7 cellular contexts compared by ENCODE assay signal in the genomic region with DNA sequence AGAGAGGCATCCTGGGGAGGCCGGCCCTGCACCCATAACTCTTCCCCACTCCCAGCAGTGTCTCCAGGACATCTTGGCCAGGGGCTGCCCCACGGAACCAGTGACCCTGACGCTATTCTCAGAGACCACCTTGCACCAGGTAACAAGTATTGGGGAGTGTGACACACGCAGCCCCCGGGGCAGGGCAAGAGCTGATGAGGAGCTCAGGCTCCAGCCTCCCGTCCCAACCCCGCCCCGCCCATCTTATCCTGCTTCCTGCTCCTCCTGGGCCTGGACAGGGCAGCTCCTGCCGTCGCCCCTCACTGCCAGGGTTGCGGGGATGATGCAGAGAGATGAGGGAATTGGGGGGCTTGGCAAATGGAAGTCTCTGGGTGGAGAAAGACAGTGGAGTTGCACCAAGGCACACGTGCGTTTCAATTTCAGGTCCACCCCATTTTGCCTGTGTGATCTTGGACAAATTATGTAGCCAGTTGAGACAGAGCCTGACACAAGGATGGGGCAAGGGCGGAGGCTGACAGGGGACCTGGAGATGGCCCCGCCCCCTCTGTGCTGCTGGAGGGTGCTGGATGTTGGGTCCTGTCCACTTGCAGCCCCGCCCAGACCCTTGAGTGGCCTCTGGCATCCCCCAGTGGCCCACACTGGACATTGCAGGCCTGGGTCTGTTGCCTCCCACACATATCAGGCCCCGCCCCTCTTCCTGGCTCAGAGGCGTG. TPM values are rescaled to one million over a fixed set of nuclear protein-coding genes. Genes with fewer than 3 reads are reported as not detected.
DNase-seq lines count a peak whose midpoint lies in the region; ATAC-seq and TF ChIP-seq lines count a peak whose summit lies in the region.

No MANE protein-coding gene starts in this region.

- H3K4me3 ChIP-seq in fibroblast of mammary gland (ENCODE audit: control insufficient read depth, low read depth, low read length) (no peak overlapping the region), thyroid gland (replicated peaks in 1 of 3) (no peak overlapping the region)

- H3K36me3 ChIP-seq in thyroid gland = no peaks in the 10 kb centered on the region

- intact Hi-C loops in thyroid gland (cut with DNase I) = no loop called here

- H3K4me1 Mint-ChIP-seq in natural killer cell treated with Interleukin-12 subunit alpha and Interleukin-12 subunit beta and Interleukin-15 and Interleukin-18, amount 100 ng/mL, for 72 hours (ENCODE audit: low read depth in 2 of 2) = peaks cover 0 to 4% of the 10 kb centered on the region in 2 donors

- peak; percentile 93 for TF ChIP-seq CTCF in fibroblast of mammary gland (conservative IDR thresholded peaks at IDR 0.05; ENCODE audit: control insufficient read depth, insufficient read depth, low read depth, low read length)
- peak; percentile 96 to 100 (median 98) for TF ChIP-seq CTCF in thyroid gland (IDR thresholded peaks at IDR 0.05)

- H3K9me3 Mint-ChIP-seq in natural killer cell treated with Interleukin-12 subunit alpha and Interleukin-12 subunit beta and Interleukin-15 and Interleukin-18, amount 100 ng/mL, for 72 hours = no peaks in the 10 kb centered on the region

- no peak for TF ChIP-seq POLR2A in thyroid gland (IDR thresholded peaks at IDR 0.05)

- peaks cover 11 to 18% of the 10 kb centered on the region in 2 donors for H3K27me3 Mint-ChIP-seq in natural killer cell treated with Interleukin-12 subunit alpha and Interleukin-12 subunit beta and Interleukin-15 and Interleukin-18, amount 100 ng/mL, for 72 hours

- H3K4me3 Mint-ChIP-seq in natural killer cell treated with Interleukin-12 subunit alpha and Interleukin-12 subunit beta and Interleukin-15 and Interleukin-18, amount 100 ng/mL, for 72 hours = no peak overlapping the region

- no peaks in the 10 kb centered on the region for H3K9me3 ChIP-seq in thyroid gland

- H3K27ac ChIP-seq in thyroid gland = no peak overlapping the region

- peak; percentile 71 for ATAC-seq in HG03159 (IDR thresholded peaks at IDR 0.05; ENCODE audit: unreplicated experiment)
- peak; percentile 77 to 88 for ATAC-seq in natural killer cell treated with Interleukin-12 subunit alpha and Interleukin-12 subunit beta and Interleukin-15 and Interleukin-18, amount 100 ng/mL, for 72 hours

- no peaks in the 10 kb centered on the region for H3K27me3 ChIP-seq in thyroid gland

- 45 to 58% methylated on average over 3 to 10 of the region's 18 CpGs for WGBS in thyroid gland, 2 donors

- H3K36me3 Mint-ChIP-seq in natural killer cell treated with Interleukin-12 subunit alpha and Interleukin-12 subunit beta and Interleukin-15 and Interleukin-18, amount 100 ng/mL, for 72 hours = no peaks in the 10 kb centered on the region

- DNase-seq in GM04504 (ENCODE audit: low read depth) (peak; percentile 57), NOMO-1 treated with dmso at 0.1 percent for 144 hours (lab: John Stamatoyannopoulos, UW; ENCODE audit: unreplicated experiment) (peak; percentile 63), activated T-cell treated with anti-CD3 and anti-CD28 coated beads for 48 hours (ENCODE audit: low read depth) (peak; percentile 67), fibroblast of mammary gland (ENCODE audit: low read depth) (peak; percentile 80), thyroid gland (peak; percentile 88 to 90)
- peak; percentile 70 for DNase-seq in natural killer cell treated with Interleukin-12 subunit alpha and Interleukin-12 subunit beta and Interleukin-15 and Interleukin-18, amount 100 ng/mL, for 72 hours (ENCODE audit: low spot score)

- H3K4me1 ChIP-seq in thyroid gland = peaks cover 0 to 4% of the 10 kb centered on the region in 2 donors

- no peak overlapping the region for H3K27ac Mint-ChIP-seq in natural killer cell treated with Interleukin-12 subunit alpha and Interleukin-12 subunit beta and Interleukin-15 and Interleukin-18, amount 100 ng/mL, for 72 hours

RNA-seq across cellular contexts. Expression of a gene that starts 10.7 kb away (rescaled TPM):
- total RNA-seq in natural killer cell treated with Interleukin-12 subunit alpha and Interleukin-12 subunit beta and Interleukin-15 and Interleukin-18, amount 100 ng/mL, for 72 hours = under 1 TPM in 1 of 2 donors, not detected in 1; 0.24 TPM
- 10 to 100 TPM in 2 of 4 donors, 1 to 10 TPM in 2; 3.9 to 27.1 (median 16.1) TPM for total RNA-seq in thyroid gland

RNA-seq across cellular contexts. Expression of a gene that starts 11.0 kb away (rescaled TPM):
- total RNA-seq in natural killer cell treated with Interleukin-12 subunit alpha and Interleukin-12 subunit beta and Interleukin-15 and Interleukin-18, amount 100 ng/mL, for 72 hours = not detected
- 10 to 100 TPM in 3 of 4 donors, 1 to 10 TPM in 1; 7.1 to 42.2 (median 15.4) TPM for total RNA-seq in thyroid gland

RNA-seq across cellular contexts. Expression of a gene that starts 14.7 kb away (rescaled TPM):
- total RNA-seq in natural killer cell treated with Interleukin-12 subunit alpha and Interleukin-12 subunit beta and Interleukin-15 and Interleukin-18, amount 100 ng/mL, for 72 hours = not detected
- total RNA-seq in thyroid gland = 1 to 10 TPM in 3 of 4 donors, under 1 TPM in 1; 0.81 to 9.0 (median 2.9) TPM

RNA-seq across cellular contexts. Expression of a gene that starts 28.5 kb away (rescaled TPM):
- total RNA-seq in natural killer cell treated with Interleukin-12 subunit alpha and Interleukin-12 subunit beta and Interleukin-15 and Interleukin-18, amount 100 ng/mL, for 72 hours = not detected
- under 1 TPM in 2 of 4 donors, not detected in 2; 0.11 to 0.63 TPM for total RNA-seq in thyroid gland

RNA-seq across cellular contexts. Expression of a gene that starts 40.9 kb away (rescaled TPM):
- not detected for total RNA-seq in natural killer cell treated with Interleukin-12 subunit alpha and Interleukin-12 subunit beta and Interleukin-15 and Interleukin-18, amount 100 ng/mL, for 72 hours
- 1 to 10 TPM in 3 of 4 donors, under 1 TPM in 1; 0.42 to 2.7 (median 1.5) TPM for total RNA-seq in thyroid gland

Comparison
In these comparisons a context has a peak if more than half of its experiments do, and no peak if none do; other contexts are left out.
1. RNA of a gene that starts 11.0 kb away (total RNA-seq): 7.1 to 42.2 TPM in thyroid gland; not detected in natural killer cell treated with Interleukin-12 subunit alpha and Interleukin-12 subunit beta and Interleukin-15 and Interleukin-18, amount 100 ng/mL, for 72 hours; every median in the first group is over 4 times any median in the second.
2. Peak in every context shown above with its lines, with median percentiles within 50 percentile points of each other: DNase-seq.